In genomic region chr15:79812536-79812935, GRCh38 we compare ENCODE assay signal across 19 cellular contexts.
A peak's percentile ranks its signal among the peaks of the same experiment; 100 is the strongest.
DNase-seq lines count a peak whose midpoint lies in the region; ATAC-seq and TF ChIP-seq lines count a peak whose summit lies in the region.
"Had no signal": no experiment of that assay in that cellular context is flagged by ENCODE, and none has a peak within 500 bp of the region (broad histone marks: within the 10 kb centered on the region; RNA-seq: fewer than 3 reads in every experiment).

No MANE protein-coding gene starts in this region.

- peak; percentile 39 for DNase-seq in MG63
- DNase-seq in cerebellar cortex (ENCODE audit: low spot score) = peak; percentile 40
- DNase-seq in hepatocyte (ENCODE audit: low spot score) = no peak
- DNase-seq in activated CD8-positive, alpha-beta memory T cell treated with anti-CD3 and anti-CD28 coated beads for 24 hours = no peak
- no peak for DNase-seq in SW480 (ENCODE audit: low spot score)
- DNase-seq in stimulated activated naive B cell treated with anti-CD40 and anti-IgM and Interleukin-4, amounts not matched to agents 10 μg/mL and 1 μg/mL and 100 μg/mL, for 72 hours = no peak
- no peak for DNase-seq in amniotic stem cell (lab: John Stamatoyannopoulos, UW)
- DNase-seq: DMS53; H7; Kasumi-1; NCI-H146; NCI-H226; NCI-H510A treated with DMSO at 0.1 percent for 48 hours; NCI-H748 treated with DMSO at 0.1 percent for 48 hours; NK-92 treated with Interleukin-12 subunit alpha and Interleukin-12 subunit beta, amount 100 ng/mL, for 24 hours had no signal

- H3K4me2 ChIP-seq in hepatocyte = peak overlapping the region; percentile 0

- peaks cover 3 to 10% of the 10 kb centered on the region in 2 donors for H3K4me1 Mint-ChIP-seq in stimulated activated naive B cell treated with anti-CD40 and anti-IgM and Interleukin-4, amounts not matched to agents 10 μg/mL and 1 μg/mL and 100 μg/mL, for 72 hours
- H3K4me1 Mint-ChIP-seq: B cell had no signal

- 86% methylated on average over 3 of the region's 3 CpGs for WGBS in hepatocyte (ENCODE audit: low lambda C conversion rate, missing lambda C conversion rate)

- H3K27me3 Mint-ChIP-seq in stimulated activated naive B cell treated with anti-CD40 and anti-IgM and Interleukin-4, amounts not matched to agents 10 μg/mL and 1 μg/mL and 100 μg/mL, for 72 hours = no peaks in the 10 kb centered on the region
- H3K27me3 Mint-ChIP-seq: B cell had no signal

- no peak for ATAC-seq in stimulated activated naive B cell treated with anti-CD40 and anti-IgM and Interleukin-4, amounts not matched to agents 10 μg/mL and 1 μg/mL and 100 μg/mL, for 72 hours (replicated peaks)
- ATAC-seq: Panc1 had no signal

- peaks cover 4% of the 10 kb centered on the region for H3K4me1 ChIP-seq in hepatocyte (ENCODE audit: insufficient read depth)
- H3K4me1 ChIP-seq: SJCRH30 had no signal

- H3K9me3 Mint-ChIP-seq in stimulated activated naive B cell treated with anti-CD40 and anti-IgM and Interleukin-4, amounts not matched to agents 10 μg/mL and 1 μg/mL and 100 μg/mL, for 72 hours = no peaks in the 10 kb centered on the region

- no peaks in the 10 kb centered on the region for H4K20me1 ChIP-seq in hepatocyte (ENCODE audit: insufficient read depth, poor library complexity, severe bottlenecking)

- no peaks in the 10 kb centered on the region for H3K9me2 ChIP-seq in hepatocyte (replicated peaks; ENCODE audit: insufficient read depth)

- no peaks in the 10 kb centered on the region for H3K79me2 ChIP-seq in hepatocyte

- H3K4me3 ChIP-seq in MG63 (no peak overlapping the region), hepatocyte (no peak overlapping the region)
- H3K4me3 ChIP-seq: SJCRH30 had no signal

- no peaks in the 10 kb centered on the region for H3K36me3 Mint-ChIP-seq in stimulated activated naive B cell treated with anti-CD40 and anti-IgM and Interleukin-4, amounts not matched to agents 10 μg/mL and 1 μg/mL and 100 μg/mL, for 72 hours

- H3K4me3 Mint-ChIP-seq in stimulated activated naive B cell treated with anti-CD40 and anti-IgM and Interleukin-4, amounts not matched to agents 10 μg/mL and 1 μg/mL and 100 μg/mL, for 72 hours = no peak overlapping the region
- H3K4me3 Mint-ChIP-seq: B cell had no signal

- H3K27ac ChIP-seq in C4-2B (peak overlapping the region; percentile 45), hepatocyte (no peak overlapping the region)
- H3K27ac ChIP-seq: SJCRH30 had no signal

- H3K36me3 ChIP-seq in MG63 = no peaks in the 10 kb centered on the region
- no peaks in the 10 kb centered on the region for H3K36me3 ChIP-seq in hepatocyte (replicated peaks; ENCODE audit: insufficient read depth, low read depth)
- H3K36me3 ChIP-seq: SJCRH30 had no signal

- H3K9me3 ChIP-seq in MG63 = no peaks in the 10 kb centered on the region
- no peaks in the 10 kb centered on the region for H3K9me3 ChIP-seq in hepatocyte (ENCODE audit: low read depth)
- H3K9me3 ChIP-seq: SJCRH30 had no signal

- H3K27ac Mint-ChIP-seq in stimulated activated naive B cell treated with anti-CD40 and anti-IgM and Interleukin-4, amounts not matched to agents 10 μg/mL and 1 μg/mL and 100 μg/mL, for 72 hours = no peak overlapping the region
- H3K27ac Mint-ChIP-seq: B cell had no signal

- no peak for TF ChIP-seq CTCF in C4-2B (conservative IDR thresholded peaks at IDR 0.05)
- no peak for TF ChIP-seq CTCF in hepatocyte (IDR thresholded peaks at IDR 0.05; ENCODE audit: poor library complexity)

- no peak overlapping the region for H2AFZ ChIP-seq in hepatocyte

- no peaks in the 10 kb centered on the region for H3K27me3 ChIP-seq in MG63
- no peaks in the 10 kb centered on the region for H3K27me3 ChIP-seq in hepatocyte
- H3K27me3 ChIP-seq: SJCRH30 had no signal

Comparison
In these comparisons a context has a peak if more than half of its experiments do, and no peak if none do; other contexts are left out.
1. DNase-seq: peak in MG63 (single experiment) and cerebellar cortex (single experiment); none in hepatocyte (single experiment), activated CD8-positive, alpha-beta memory T cell treated with anti-CD3 and anti-CD28 coated beads for 24 hours (single experiment), SW480 (single experiment), stimulated activated naive B cell treated with anti-CD40 and anti-IgM and Interleukin-4, amounts not matched to agents 10 μg/mL and 1 μg/mL and 100 μg/mL, for 72 hours (single experiment) and amniotic stem cell (single experiment).